In genomic region chr9:110591526-110591925, GRCh38 we compare ENCODE assay signal across 1 cellular context.
TF ChIP-seq lines count a peak whose summit lies in the region.

No MANE protein-coding gene starts in this region.

TF ChIP-seq in WTC11, 78 proteins besides CTCF, POLR2A, EP300 and RAD21 (continued from another document):
- no peak for TF ChIP-seq FOXP4 (CRISPR knock-in tag; IDR thresholded peaks at IDR 0.05)
